Comparison of ENCODE assay signal across 14 cellular contexts in the genomic region with DNA sequence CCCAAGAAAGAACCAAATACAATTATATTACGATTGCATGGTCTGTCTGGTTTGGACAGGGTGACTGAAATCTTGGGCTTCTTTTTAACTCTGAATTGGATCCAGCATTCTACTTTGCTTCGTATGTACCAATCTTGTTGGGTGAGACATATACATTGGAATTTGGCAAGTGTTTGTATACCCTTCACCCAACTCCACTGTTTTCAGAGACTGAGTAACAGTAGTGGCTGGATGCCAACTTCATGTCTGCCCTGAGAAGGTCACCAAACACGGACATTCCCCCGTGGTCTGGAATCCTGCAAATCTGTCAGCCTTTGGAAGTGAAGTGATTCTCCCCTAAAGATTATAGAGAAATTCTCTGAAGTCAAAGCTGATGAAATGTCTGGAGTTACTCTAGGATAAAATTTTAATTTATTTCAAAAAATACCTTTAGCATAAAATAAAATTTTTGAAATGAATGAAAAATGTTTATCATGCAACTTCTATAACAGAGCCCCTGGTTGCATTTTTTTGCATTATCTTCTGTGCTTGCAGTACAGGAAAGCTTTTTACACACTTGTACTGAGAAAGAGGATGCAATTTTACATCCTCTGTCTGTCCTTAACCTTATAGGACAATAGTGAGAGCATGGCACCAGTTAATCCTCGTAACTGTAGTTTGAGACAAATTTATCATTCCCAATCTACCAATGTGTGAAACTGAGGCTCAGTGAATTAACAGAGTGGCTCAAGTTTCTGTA.
A peak's percentile ranks its signal among the peaks of the same experiment; 100 is the strongest.
DNase-seq lines count a peak whose midpoint lies in the region; ATAC-seq and TF ChIP-seq lines count a peak whose summit lies in the region.
"Had no signal": no experiment of that assay in that cellular context is flagged by ENCODE, and none has a peak within 500 bp of the region (broad histone marks: within the 10 kb centered on the region; RNA-seq: fewer than 3 reads in every experiment).

No MANE protein-coding gene starts in this region.

- H3K36me3 Mint-ChIP-seq in Calu3 (ENCODE audit: insufficient read depth, unreplicated experiment) = peaks cover 6% of the 10 kb centered on the region
- H3K36me3 Mint-ChIP-seq in mesothelial cell of epicardium = no peaks in the 10 kb centered on the region
- peaks cover 0 to 30% (median 23%) of the 10 kb centered on the region in 3 donors for H3K36me3 Mint-ChIP-seq in naive thymus-derived CD8-positive, alpha-beta T cell
- H3K36me3 Mint-ChIP-seq: IgD-negative memory B cell had no signal

- no peaks in the 10 kb centered on the region for H3K27me3 Mint-ChIP-seq in Calu3 (ENCODE audit: unreplicated experiment)
- H3K27me3 Mint-ChIP-seq in mesothelial cell of epicardium (ENCODE audit: low read depth) = no peaks in the 10 kb centered on the region
- H3K27me3 Mint-ChIP-seq in naive thymus-derived CD8-positive, alpha-beta T cell = no peaks in the 10 kb centered on the region
- H3K27me3 Mint-ChIP-seq: IgD-negative memory B cell had no signal

- H3K9me3 ChIP-seq in BE2C = no peaks in the 10 kb centered on the region; the same call in 1 of the 2 replicates

- no peak for ATAC-seq in naive thymus-derived CD8-positive, alpha-beta T cell
- ATAC-seq in GM18868 (IDR thresholded peaks at IDR 0.05; ENCODE audit: unreplicated experiment) = no peak

- H3K4me1 ChIP-seq in BE2C = peaks cover 4% of the 10 kb centered on the region

- peak overlapping the region; percentile 52 for H3K4me3 Mint-ChIP-seq in Calu3 (ENCODE audit: low read depth, unreplicated experiment)
- H3K4me3 Mint-ChIP-seq in mesothelial cell of epicardium = no peak overlapping the region
- H3K4me3 Mint-ChIP-seq in naive thymus-derived CD8-positive, alpha-beta T cell = no peak overlapping the region
- H3K4me3 Mint-ChIP-seq: H9, IgD-negative memory B cell, neural crest cell had no signal

- no peak overlapping the region for H3K4me3 ChIP-seq in BE2C (ENCODE audit: low read depth, low read length)

- H3K4me1 Mint-ChIP-seq in Calu3 (ENCODE audit: low read depth, unreplicated experiment) (peaks cover 42% of the 10 kb centered on the region), mesothelial cell of epicardium (peaks cover 13% of the 10 kb centered on the region)
- peaks cover 0 to 15% (median 4%) of the 10 kb centered on the region in 4 donors for H3K4me1 Mint-ChIP-seq in naive thymus-derived CD8-positive, alpha-beta T cell
- H3K4me1 Mint-ChIP-seq: IgD-negative memory B cell, neural crest cell had no signal

- DNase-seq in Calu3 (peak; percentile 79), NCI-H446 treated with DMSO at 0.1 percent for 48 hours (lab: John Stamatoyannopoulos, UW) (peak; percentile 29), dermis microvascular lymphatic vessel endothelial cell (ENCODE audit: low read depth in 2 of 2) (peak; percentile 73 to 97), mesothelial cell of epicardium (ENCODE audit: low spot score in 2 of 2, unreplicated experiment in 2 of 2) (no peak), NCI-H2227 (lab: John Stamatoyannopoulos, UW; ENCODE audit: unreplicated experiment) (no peak), BE2C (no peak)
- DNase-seq in naive thymus-derived CD8-positive, alpha-beta T cell = no peak
- DNase-seq: activated effector memory CD4-positive, alpha-beta T cell treated with Interleukin-2 at 50 U/mL for 16 hours; DMS 273 treated with DMSO at 0.1 percent for 48 hours; H9; NCI-H69 had no signal

- H3K36me3 ChIP-seq in BE2C = no peaks in the 10 kb centered on the region

- H3K27me3 ChIP-seq in BE2C = no peaks in the 10 kb centered on the region

- POLR2A ChIA-PET in naive thymus-derived CD8-positive, alpha-beta T cell (lab: Charles Lee) = no interaction called here

- CTCF ChIA-PET in Calu3 (lab: Charles Lee) = no interaction called here

- peak overlapping the region; percentile 84 for H3K27ac Mint-ChIP-seq in Calu3 (ENCODE audit: unreplicated experiment)
- H3K27ac Mint-ChIP-seq in mesothelial cell of epicardium = peak overlapping the region; percentile 41
- no peak overlapping the region for H3K27ac Mint-ChIP-seq in naive thymus-derived CD8-positive, alpha-beta T cell
- H3K27ac Mint-ChIP-seq: H9, IgD-negative memory B cell had no signal

- intact Hi-C loops in Calu3 (cut with micrococcal nuclease; ENCODE audit: unreplicated experiment) = loop anchor here (1.0 to 10.0 kb wide), 2 partner anchors 71 to 204 kb away; a partner anchor contains a TSS

- no peaks in the 10 kb centered on the region for H3K9me3 Mint-ChIP-seq in Calu3 (ENCODE audit: low read depth, unreplicated experiment)
- no peaks in the 10 kb centered on the region for H3K9me3 Mint-ChIP-seq in mesothelial cell of epicardium
- no peaks in the 10 kb centered on the region for H3K9me3 Mint-ChIP-seq in naive thymus-derived CD8-positive, alpha-beta T cell
- H3K9me3 Mint-ChIP-seq: H9, IgD-negative memory B cell, neural crest cell had no signal

- no TSS peak for BruUV-seq in Calu3 (replicated peaks; lab: Mats Ljungman, UMichigan)

- TF ChIP-seq CTCF in Calu3 (IDR thresholded peaks at IDR 0.05; ENCODE audit: unreplicated experiment) (no peak), mesothelial cell of epicardium (IDR thresholded peaks at IDR 0.05; ENCODE audit: unreplicated experiment) (no peak), BE2C (IDR thresholded peaks at IDR 0.05; ENCODE audit: low read depth, low read length) (no peak)

Comparison
In these comparisons a context has a peak if more than half of its experiments do, and no peak if none do; other contexts are left out.
1. DNase-seq: peak in Calu3 (single experiment), NCI-H446 treated with DMSO at 0.1 percent for 48 hours (single experiment) and dermis microvascular lymphatic vessel endothelial cell (2 of 2); none in mesothelial cell of epicardium (0 of 2), NCI-H2227 (single experiment), naive thymus-derived CD8-positive, alpha-beta T cell (0 of 10) and BE2C (single experiment).
2. H3K27ac Mint-ChIP-seq: peak in Calu3 (single experiment) and mesothelial cell of epicardium (single experiment); none in naive thymus-derived CD8-positive, alpha-beta T cell (0 of 10).